In the genomic region with DNA sequence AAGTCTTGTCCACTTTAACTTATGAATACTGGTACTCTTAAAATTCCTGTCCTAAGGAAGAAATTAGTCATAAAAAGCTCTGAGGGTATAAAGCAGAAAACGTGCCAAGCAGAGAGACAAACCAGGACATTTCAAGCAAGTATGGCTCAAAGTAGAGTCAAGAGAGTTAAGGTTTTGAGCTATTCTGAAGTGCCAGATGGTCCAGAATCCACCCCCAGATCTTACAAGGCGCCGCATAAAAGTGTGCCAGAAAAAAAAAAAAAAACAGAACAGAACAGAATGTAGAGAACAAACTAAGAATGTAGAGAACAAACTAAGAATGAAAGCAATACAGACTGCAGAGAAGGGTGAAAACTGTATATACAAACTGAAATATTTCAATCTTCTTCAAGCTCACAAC, we compare ENCODE assay signal across 8 cellular contexts. TPM values are rescaled to one million over a fixed set of nuclear protein-coding genes. Genes with fewer than 3 reads are reported as not detected.
DNase-seq lines count a peak whose midpoint lies in the region; ATAC-seq and TF ChIP-seq lines count a peak whose summit lies in the region.

No MANE protein-coding gene starts in this region.

- H3K4me2 ChIP-seq in HCT116 (ENCODE audit: low read length): no peak overlapping the region

- BruUV-seq in HCT116 (replicated peaks; lab: Mats Ljungman, UMichigan): TSS peak; percentile 11

- H2AFZ ChIP-seq in HCT116 (ENCODE audit: low read depth, low read length, poor library complexity, severe bottlenecking): no peak overlapping the region

- H3K36me3 ChIP-seq in BJ (ENCODE audit: control insufficient read depth, insufficient read depth, low read length) (no peaks in the 10 kb centered on the region), HCT116 (ENCODE audit: control insufficient read depth in 1 of 2, insufficient read depth in 2 of 2, low read length in 2 of 2) (no peaks in the 10 kb centered on the region), ascending aorta (peaks cover 0 to 8% of the 10 kb centered on the region in 2 donors), mucosa of descending colon (ENCODE audit: low read depth) (no peaks in the 10 kb centered on the region)

- TF ChIP-seq POLR2A in HCT116 (IDR thresholded peaks at IDR 0.05; ENCODE audit: borderline replicate concordance, extremely low read depth, insufficient read depth, insufficient read length): no peak

- no peaks in the 10 kb centered on the region for H3K27me3 ChIP-seq in BJ (ENCODE audit: control insufficient read depth, insufficient read depth, low read length)
- no peaks in the 10 kb centered on the region for H3K27me3 ChIP-seq in HCT116 (ENCODE audit: insufficient read depth, low read length)
- no peaks in the 10 kb centered on the region for H3K27me3 ChIP-seq in ascending aorta

- H3K27ac ChIP-seq in HCT116 (ENCODE audit: low read depth, low read length) (no peak overlapping the region), ascending aorta (no peak overlapping the region)

- no peaks in the 10 kb centered on the region for H4K20me1 ChIP-seq in HCT116 (ENCODE audit: insufficient read depth)

- DNase-seq in BJ (ENCODE audit: low read depth) (peak; percentile 63), HCT116 (ENCODE audit: low read depth, low spot score) (no peak), ascending aorta (ENCODE audit: low spot score in 2 of 2) (no peak), mucosa of descending colon (no peak), SW480 (ENCODE audit: low spot score) (no peak), HK-2 (ENCODE audit: unreplicated experiment) (no peak), NOMO-1 treated with dmso at 0.1 percent for 144 hours (lab: John Stamatoyannopoulos, UW; ENCODE audit: unreplicated experiment) (no peak)
- DNase-seq in stimulated activated CD4-positive, alpha-beta T cell treated with anti-CD3 and anti-CD28 coated beads, Interleukin-2, amount 100 ng/mL, for 24 hours: no peak

- POLR2A ChIA-PET in BJ (lab: Charles Lee): interaction anchor here (0.6 to 0.7 kb wide), 3 partner anchors 10 to 391 kb away, joined by 3 to 16 read pairs (median 9); no protein-coding TSS in a partner anchor
- POLR2A ChIA-PET in HCT116 (lab: Charles Lee): no interaction called here

- no peak for TF ChIP-seq RAD21 in HCT116 (IDR thresholded peaks at IDR 0.05; ENCODE audit: low read depth)

- CTCF ChIA-PET in BJ (lab: Yijun Ruan, JAX): interaction anchor here (0.9 kb wide), 1 partner anchor 31 kb away, joined by 3 read pairs; no protein-coding TSS in a partner anchor
- CTCF ChIA-PET in HCT116 (lab: Charles Lee): no interaction called here

- TF ChIP-seq CTCF in BJ (IDR thresholded peaks at IDR 0.05; ENCODE audit: insufficient read depth, low read depth, low read length) (no peak), HCT116 (IDR thresholded peaks at IDR 0.05 in 2 of 3, conservative IDR thresholded peaks at IDR 0.05 in 1 of 3; ENCODE audit: borderline replicate concordance in 1 of 3, insufficient read depth in 1 of 3, low read depth in 2 of 3, low read length in 2 of 3) (no peak), ascending aorta (IDR thresholded peaks at IDR 0.05) (no peak), mucosa of descending colon (IDR thresholded peaks at IDR 0.05) (no peak)

- no peaks in the 10 kb centered on the region for H3K9me3 ChIP-seq in HCT116 (ENCODE audit: control insufficient read depth in 1 of 2, insufficient read depth in 1 of 2, low read depth in 1 of 2, low read length in 2 of 2)
- H3K9me3 ChIP-seq in ascending aorta: no peaks in the 10 kb centered on the region
- H3K9me3 ChIP-seq in mucosa of descending colon: no peaks in the 10 kb centered on the region

- H3K4me3 ChIP-seq in BJ (ENCODE audit: low read depth, low read length) (no peak overlapping the region), HCT116 (replicated peaks in 1 of 2; ENCODE audit: low read depth in 1 of 2, low read length in 2 of 2) (no peak overlapping the region), ascending aorta (peak overlapping the region; percentile 27 to 36), mucosa of descending colon (no peak overlapping the region)

- no peak overlapping the region for H3K9ac ChIP-seq in HCT116 (ENCODE audit: low read length)

- intact Hi-C loops in HCT116 (cut with micrococcal nuclease): no loop called here
- intact Hi-C loops in ascending aorta (cut with DNase I): no loop called here
- intact Hi-C loops in mucosa of descending colon (cut with DNase I, micrococcal nuclease): no loop called here

- H3K79me2 ChIP-seq in HCT116 (ENCODE audit: insufficient read depth, low read length): peaks cover 57% of the 10 kb centered on the region

- H3K4me1 ChIP-seq in HCT116 (ENCODE audit: control insufficient read depth in 1 of 2, insufficient read depth in 2 of 2, low read length in 2 of 2) (peaks cover 0 to 7% of the 10 kb centered on the region in 2 experiments; a peak in 1 of 4 replicates), ascending aorta (peaks cover 2 to 21% of the 10 kb centered on the region in 2 donors), mucosa of descending colon (ENCODE audit: low read depth) (peaks cover 13% of the 10 kb centered on the region)

- RAD21 ChIA-PET in HCT116 (lab: Charles Lee; ENCODE audit: low non-redundant PET in 1 of 2, low total read pairs in 2 of 2, uncharacterized antibody in 2 of 2, unreplicated experiment in 2 of 2): no interaction called here

- ATAC-seq in HCT116: no peak
- peak; percentile 31 for ATAC-seq in mucosa of descending colon

- H3K9me2 ChIP-seq in HCT116 (ENCODE audit: insufficient read depth): no peaks in the 10 kb centered on the region

TF ChIP-seq in HCT116, 20 proteins besides CTCF, POLR2A, EP300 and RAD21:
- TF ChIP-seq SIN3A (IDR thresholded peaks at IDR 0.05; ENCODE audit: low read depth): no peak
- no peak for TF ChIP-seq CBX3 (IDR thresholded peaks at IDR 0.05; ENCODE audit: low read depth)
- TF ChIP-seq, protein P1, sequence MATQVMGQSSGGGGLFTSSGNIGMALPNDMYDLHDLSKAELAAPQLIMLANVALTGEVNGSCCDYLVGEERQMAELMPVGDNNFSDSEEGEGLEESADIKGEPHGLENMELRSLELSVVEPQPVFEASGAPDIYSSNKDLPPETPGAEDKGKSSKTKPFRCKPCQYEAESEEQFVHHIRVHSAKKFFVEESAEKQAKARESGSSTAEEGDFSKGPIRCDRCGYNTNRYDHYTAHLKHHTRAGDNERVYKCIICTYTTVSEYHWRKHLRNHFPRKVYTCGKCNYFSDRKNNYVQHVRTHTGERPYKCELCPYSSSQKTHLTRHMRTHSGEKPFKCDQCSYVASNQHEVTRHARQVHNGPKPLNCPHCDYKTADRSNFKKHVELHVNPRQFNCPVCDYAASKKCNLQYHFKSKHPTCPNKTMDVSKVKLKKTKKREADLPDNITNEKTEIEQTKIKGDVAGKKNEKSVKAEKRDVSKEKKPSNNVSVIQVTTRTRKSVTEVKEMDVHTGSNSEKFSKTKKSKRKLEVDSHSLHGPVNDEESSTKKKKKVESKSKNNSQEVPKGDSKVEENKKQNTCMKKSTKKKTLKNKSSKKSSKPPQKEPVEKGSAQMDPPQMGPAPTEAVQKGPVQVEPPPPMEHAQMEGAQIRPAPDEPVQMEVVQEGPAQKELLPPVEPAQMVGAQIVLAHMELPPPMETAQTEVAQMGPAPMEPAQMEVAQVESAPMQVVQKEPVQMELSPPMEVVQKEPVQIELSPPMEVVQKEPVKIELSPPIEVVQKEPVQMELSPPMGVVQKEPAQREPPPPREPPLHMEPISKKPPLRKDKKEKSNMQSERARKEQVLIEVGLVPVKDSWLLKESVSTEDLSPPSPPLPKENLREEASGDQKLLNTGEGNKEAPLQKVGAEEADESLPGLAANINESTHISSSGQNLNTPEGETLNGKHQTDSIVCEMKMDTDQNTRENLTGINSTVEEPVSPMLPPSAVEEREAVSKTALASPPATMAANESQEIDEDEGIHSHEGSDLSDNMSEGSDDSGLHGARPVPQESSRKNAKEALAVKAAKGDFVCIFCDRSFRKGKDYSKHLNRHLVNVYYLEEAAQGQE (IDR thresholded peaks at IDR 0.05; ENCODE audit: low read depth): no peak
- TF ChIP-seq, protein P2, sequence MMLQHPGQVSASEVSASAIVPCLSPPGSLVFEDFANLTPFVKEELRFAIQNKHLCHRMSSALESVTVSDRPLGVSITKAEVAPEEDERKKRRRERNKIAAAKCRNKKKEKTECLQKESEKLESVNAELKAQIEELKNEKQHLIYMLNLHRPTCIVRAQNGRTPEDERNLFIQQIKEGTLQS (IDR thresholded peaks at IDR 0.05): no peak
- TF ChIP-seq ELF1 (IDR thresholded peaks at IDR 0.05; ENCODE audit: borderline replicate concordance, low read depth): no peak
- TF ChIP-seq, protein P3, sequence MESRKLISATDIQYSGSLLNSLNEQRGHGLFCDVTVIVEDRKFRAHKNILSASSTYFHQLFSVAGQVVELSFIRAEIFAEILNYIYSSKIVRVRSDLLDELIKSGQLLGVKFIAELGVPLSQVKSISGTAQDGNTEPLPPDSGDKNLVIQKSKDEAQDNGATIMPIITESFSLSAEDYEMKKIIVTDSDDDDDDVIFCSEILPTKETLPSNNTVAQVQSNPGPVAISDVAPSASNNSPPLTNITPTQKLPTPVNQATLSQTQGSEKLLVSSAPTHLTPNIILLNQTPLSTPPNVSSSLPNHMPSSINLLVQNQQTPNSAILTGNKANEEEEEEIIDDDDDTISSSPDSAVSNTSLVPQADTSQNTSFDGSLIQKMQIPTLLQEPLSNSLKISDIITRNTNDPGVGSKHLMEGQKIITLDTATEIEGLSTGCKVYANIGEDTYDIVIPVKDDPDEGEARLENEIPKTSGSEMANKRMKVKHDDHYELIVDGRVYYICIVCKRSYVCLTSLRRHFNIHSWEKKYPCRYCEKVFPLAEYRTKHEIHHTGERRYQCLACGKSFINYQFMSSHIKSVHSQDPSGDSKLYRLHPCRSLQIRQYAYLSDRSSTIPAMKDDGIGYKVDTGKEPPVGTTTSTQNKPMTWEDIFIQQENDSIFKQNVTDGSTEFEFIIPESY (IDR thresholded peaks at IDR 0.05; ENCODE audit: extremely low read depth, insufficient replicate concordance, low read length): no peak
- no peak for TF ChIP-seq FOSL1 (IDR thresholded peaks at IDR 0.05; ENCODE audit: low read depth)
- no peak for TF ChIP-seq JUND (IDR thresholded peaks at IDR 0.05)
- TF ChIP-seq YY1 (IDR thresholded peaks at IDR 0.05; ENCODE audit: extremely low read depth, insufficient replicate concordance, low read depth, low read length): no peak
- TF ChIP-seq EZH2phosphoT487 (IDR thresholded peaks at IDR 0.05; ENCODE audit: borderline replicate concordance): no peak

RNA-seq across cellular contexts. Expression of a gene that starts 12.5 kb away (rescaled TPM):
- polyA plus RNA-seq in BJ (2011; rRNA removed): 18.7 and 38.2 TPM in 2 replicates
- 22.9 and 23.7 TPM in 2 replicates for polyA minus RNA-seq in BJ (2011; rRNA and poly(A)+ RNA removed)
- total RNA-seq in HCT116 (2021; ENCODE audit: unreplicated experiment): 41.2 TPM
- polyA plus RNA-seq in HCT116 (2012): 18.1 and 18.6 TPM in 2 replicates
- 44.6 TPM for total RNA-seq in ascending aorta
- 10 to 100 TPM; 50.0 to 85.5 (median 54.0) TPM for total RNA-seq in mucosa of descending colon

Comparison
In these comparisons a context has a peak if more than half of its experiments do, and no peak if none do; other contexts are left out.
1. H3K4me3 ChIP-seq: peak in ascending aorta (2 of 2); none in BJ (single experiment), HCT116 (0 of 2) and mucosa of descending colon (single experiment).